Comparison of ENCODE assay signal across 8 cellular contexts in genomic region chr6:71289039-71289801, GRCh38. TPM values are rescaled to one million over a fixed set of nuclear protein-coding genes. Genes with fewer than 3 reads are reported as not detected.
A peak's percentile ranks its signal among the peaks of the same experiment; 100 is the strongest.
DNase-seq lines count a peak whose midpoint lies in the region; ATAC-seq lines count a peak whose summit lies in the region.

No MANE protein-coding gene starts in this region.

- H3K27ac ChIP-seq in CD4-positive, alpha-beta memory T cell (ENCODE audit: low read depth, low read length), result no peak overlapping the region
- H3K27ac ChIP-seq in SJSA1, result peak overlapping the region; percentile 74; the same call in 1 of the 2 replicates
- peak overlapping the region; percentile 90 for H3K27ac ChIP-seq in caudate nucleus (ENCODE audit: low read depth, low read length)

- H3K27ac Mint-ChIP-seq in CD4-positive, alpha-beta memory T cell, result peak overlapping the region; percentile 43 to 79 (median 68)
- H3K27ac Mint-ChIP-seq in stimulated activated memory B cell treated with anti-CD40 and anti-IgM and Interleukin-4, amounts not matched to agents 10 μg/mL and 1 μg/mL and 100 μg/mL, for 72 hours, result peak overlapping the region; percentile 78

- H3K27me3 Mint-ChIP-seq in CD4-positive, alpha-beta memory T cell, result no peaks in the 10 kb centered on the region
- no peaks in the 10 kb centered on the region for H3K27me3 Mint-ChIP-seq in stimulated activated memory B cell treated with anti-CD40 and anti-IgM and Interleukin-4, amounts not matched to agents 10 μg/mL and 1 μg/mL and 100 μg/mL, for 72 hours

- H3K4me1 ChIP-seq in CD4-positive, alpha-beta memory T cell (ENCODE audit: insufficient read depth, low read length), result peaks cover 40% of the 10 kb centered on the region
- H3K4me1 ChIP-seq in SJSA1 (replicated peaks), result peaks cover 49% of the 10 kb centered on the region

- POLR2A ChIA-PET in CD4-positive, alpha-beta memory T cell (lab: Charles Lee; ENCODE audit: partially characterized antibody), result interaction anchor here (1.0 to 3.1 kb wide), 10 partner anchors 9 to 722 kb away, joined by 3 to 41 read pairs (median 4); partner anchors contain the start of gene SDHAF4

- no peaks in the 10 kb centered on the region for H3K9me3 ChIP-seq in CD4-positive, alpha-beta memory T cell (ENCODE audit: control insufficient read depth in 1 of 2, low read length in 2 of 2)
- no peaks in the 10 kb centered on the region for H3K9me3 ChIP-seq in SJSA1 (replicated peaks)

- peak overlapping the region; percentile 83 to 91 (median 85) for H3K4me3 Mint-ChIP-seq in CD4-positive, alpha-beta memory T cell
- peak overlapping the region; percentile 85 for H3K4me3 Mint-ChIP-seq in stimulated activated memory B cell treated with anti-CD40 and anti-IgM and Interleukin-4, amounts not matched to agents 10 μg/mL and 1 μg/mL and 100 μg/mL, for 72 hours

- H3K36me3 Mint-ChIP-seq in CD4-positive, alpha-beta memory T cell, result peaks cover 12 to 15% of the 10 kb centered on the region in 2 donors
- H3K36me3 Mint-ChIP-seq in stimulated activated memory B cell treated with anti-CD40 and anti-IgM and Interleukin-4, amounts not matched to agents 10 μg/mL and 1 μg/mL and 100 μg/mL, for 72 hours, result peaks cover 22% of the 10 kb centered on the region

- intact Hi-C loops in CD4-positive, alpha-beta memory T cell (cut with micrococcal nuclease), result loop anchor here (2.0 to 10.0 kb wide), 4 partner anchors 42 to 874 kb away; partner anchors contain the start of gene FAM135A

- no peaks in the 10 kb centered on the region for H3K36me3 ChIP-seq in CD4-positive, alpha-beta memory T cell (ENCODE audit: insufficient read depth, low read length)
- peaks cover 27% of the 10 kb centered on the region for H3K36me3 ChIP-seq in SJSA1

- H3K27me3 ChIP-seq in CD4-positive, alpha-beta memory T cell (ENCODE audit: insufficient read depth, low read length), result no peaks in the 10 kb centered on the region
- H3K27me3 ChIP-seq in SJSA1 (replicated peaks), result no peaks in the 10 kb centered on the region; the same call in 1 of the 2 replicates

- peak; percentile 26 for ATAC-seq in GM19328 (IDR thresholded peaks at IDR 0.05; ENCODE audit: unreplicated experiment)
- peak; percentile 37 for ATAC-seq in HG03378 (IDR thresholded peaks at IDR 0.05; ENCODE audit: unreplicated experiment)
- ATAC-seq in stimulated activated memory B cell treated with anti-CD40 and anti-IgM and Interleukin-4, amounts not matched to agents 10 μg/mL and 1 μg/mL and 100 μg/mL, for 72 hours, result peak; percentile 29

- H3K9me3 Mint-ChIP-seq in CD4-positive, alpha-beta memory T cell, result no peaks in the 10 kb centered on the region
- no peaks in the 10 kb centered on the region for H3K9me3 Mint-ChIP-seq in stimulated activated memory B cell treated with anti-CD40 and anti-IgM and Interleukin-4, amounts not matched to agents 10 μg/mL and 1 μg/mL and 100 μg/mL, for 72 hours

- peak; percentile 19 to 40 (median 30) for DNase-seq in CD4-positive, alpha-beta memory T cell
- DNase-seq in SJSA1 (ENCODE audit: low read depth in 1 of 2, low spot score in 2 of 2), result peak in 1 of 2 experiments; percentile 41
- DNase-seq in caudate nucleus (lab: John Stamatoyannopoulos, UW), result peak in 23 of 61 donors; percentile 4 to 66 (median 33)
- peak; percentile 35 for DNase-seq in kidney tubule cell (ENCODE audit: low spot score)
- no peak for DNase-seq in cerebellar nuclear complex (lab: John Stamatoyannopoulos, UW)

- CTCF ChIA-PET in CD4-positive, alpha-beta memory T cell (lab: Charles Lee; ENCODE audit: partially characterized antibody), result interaction anchor here (1.4 to 3.1 kb wide), 5 partner anchors 8 to 98 kb away, joined by 3 to 15 read pairs (median 12); no protein-coding TSS in a partner anchor

- H3K4me3 ChIP-seq in CD4-positive, alpha-beta memory T cell (ENCODE audit: low read length in 2 of 2), result peak overlapping the region in 1 of 2 donors; percentile 41
- peak overlapping the region; percentile 71 for H3K4me3 ChIP-seq in SJSA1

- peaks cover 34 to 48% (median 44%) of the 10 kb centered on the region in 4 donors for H3K4me1 Mint-ChIP-seq in CD4-positive, alpha-beta memory T cell
- peaks cover 42% of the 10 kb centered on the region for H3K4me1 Mint-ChIP-seq in stimulated activated memory B cell treated with anti-CD40 and anti-IgM and Interleukin-4, amounts not matched to agents 10 μg/mL and 1 μg/mL and 100 μg/mL, for 72 hours

RNA-seq across cellular contexts. Expression of gene OGFRL1, which starts 0.6 kb away (rescaled TPM):
- total RNA-seq in CD4-positive, alpha-beta memory T cell, result 10 to 100 TPM; 11.4 to 12.0 TPM
- 1 to 10 TPM; 3.3 to 4.2 TPM for polyA plus RNA-seq in CD4-positive, alpha-beta memory T cell
- 21.9 and 32.1 TPM in 2 replicates for total RNA-seq in SJSA1 (2014; rRNA removed; shearing (Covaris generic))

Comparison
In these comparisons a context has a peak if more than half of its experiments do, and no peak if none do; other contexts are left out.
1. DNase-seq: peak in CD4-positive, alpha-beta memory T cell (5 of 5) and kidney tubule cell (single experiment); none in cerebellar nuclear complex (0 of 2).
2. Peak in every context shown above with its lines, with median percentiles within 50 percentile points of each other: ATAC-seq.